In genomic region chr15:99059010-99059981, GRCh38 we compare ENCODE assay signal across 8 cellular contexts. TPM values are rescaled to one million over a fixed set of nuclear protein-coding genes. Genes with fewer than 3 reads are reported as not detected.
A peak's percentile ranks its signal among the peaks of the same experiment; 100 is the strongest.
DNase-seq lines count a peak whose midpoint lies in the region; ATAC-seq, FAIRE-seq and TF ChIP-seq lines count a peak whose summit lies in the region.

No MANE protein-coding gene starts in this region.

- no peaks in the 10 kb centered on the region for H3K9me3 ChIP-seq in small intestine (ENCODE audit: control insufficient read depth, low read depth)

- FAIRE-seq in small intestine (lab: Jason Lieb, UNC) = no peak

- ATAC-seq in WTC11 (peak; percentile 89), HG02840 (IDR thresholded peaks at IDR 0.05; ENCODE audit: low FRiP score, unreplicated experiment) (no peak)

- CTCF ChIA-PET in WTC11 (lab: Charles Lee) = interaction anchor here (0.6 to 2.1 kb wide), 26 partner anchors 10 to 621 kb away, joined by 3 to 16 read pairs (median 4); partner anchors contain the start of genes LRRC28 and SYNM

- peak overlapping the region in 1 of 2 donors; percentile 14 for H3K4me3 ChIP-seq in small intestine (ENCODE audit: low read depth in 1 of 2, low read length in 2 of 2)

- TF ChIP-seq CTCF in WTC11 (IDR thresholded peaks at IDR 0.05) = peak; percentile 61

- DNase-seq in GDM1 (lab: John Stamatoyannopoulos, UW) (peak; percentile 46), GOT3 (lab: John Stamatoyannopoulos, UW) (peak; percentile 51), M059J (ENCODE audit: low read depth) (peak; percentile 85), WTC11 (ENCODE audit: low spot score) (peak; percentile 76), cerebellum (ENCODE audit: low spot score) (peak; percentile 73), islet precursor cell (peak; percentile 98), small intestine (peak; percentile 27)

- peaks cover 3% of the 10 kb centered on the region; the same call in 1 of the 2 replicates for H3K4me1 Mint-ChIP-seq in WTC11

- H3K4me1 ChIP-seq in small intestine (ENCODE audit: control insufficient read depth in 2 of 2, insufficient read depth in 1 of 2, low read depth in 1 of 2, low read length in 1 of 2) = no peaks in the 10 kb centered on the region

- no peaks in the 10 kb centered on the region for H3K36me3 Mint-ChIP-seq in WTC11

- H3K36me3 ChIP-seq in small intestine (ENCODE audit: control insufficient read depth in 2 of 2, insufficient read depth in 2 of 2, low read length in 2 of 2) = no peaks in the 10 kb centered on the region

- peaks cover 31% of the 10 kb centered on the region for H3K27me3 Mint-ChIP-seq in WTC11 (ENCODE audit: low read depth)

- whole genome bisulfite sequencing in small intestine, 3 donors = 5 to 10% (median 6%) methylated on average over 53 to 86 of the region's 86 CpGs

- POLR2A ChIA-PET in WTC11 (lab: Charles Lee) = interaction anchor here (0.6 to 1.4 kb wide), 5 partner anchors 27 to 95 kb away, joined by 3 to 9 read pairs (median 3); no protein-coding TSS in a partner anchor

- H3K27ac Mint-ChIP-seq in WTC11 = no peak overlapping the region

- H3K4me3 Mint-ChIP-seq in WTC11 = peak overlapping the region; percentile 83

- H3K27ac ChIP-seq in small intestine (ENCODE audit: low read depth in 1 of 2, low read length in 1 of 2) = peak overlapping the region in 1 of 2 donors; percentile 43

- H3K27me3 ChIP-seq in small intestine (ENCODE audit: control insufficient read depth in 2 of 2, insufficient read depth in 2 of 2, low read length in 2 of 2) = peaks cover 4 to 6% of the 10 kb centered on the region in 2 donors

- no peaks in the 10 kb centered on the region for H3K9me3 Mint-ChIP-seq in WTC11

TF ChIP-seq in WTC11, 78 proteins besides CTCF, POLR2A, EP300 and RAD21 (continues in another document):
- TF ChIP-seq CREM (CRISPR knock-in tag; IDR thresholded peaks at IDR 0.05) = 0 out of 2 replicates have a peak, but pooled peaks have one; percentile 16
- TF ChIP-seq TEAD4 (CRISPR knock-in tag; IDR thresholded peaks at IDR 0.05) = no peak
- no peak for TF ChIP-seq RELA (CRISPR knock-in tag; IDR thresholded peaks at IDR 0.05; ENCODE audit: borderline replicate concordance)
- no peak for TF ChIP-seq E2F4 (CRISPR knock-in tag; IDR thresholded peaks at IDR 0.05; ENCODE audit: borderline replicate concordance, low read depth)
- TF ChIP-seq, protein P1, sequence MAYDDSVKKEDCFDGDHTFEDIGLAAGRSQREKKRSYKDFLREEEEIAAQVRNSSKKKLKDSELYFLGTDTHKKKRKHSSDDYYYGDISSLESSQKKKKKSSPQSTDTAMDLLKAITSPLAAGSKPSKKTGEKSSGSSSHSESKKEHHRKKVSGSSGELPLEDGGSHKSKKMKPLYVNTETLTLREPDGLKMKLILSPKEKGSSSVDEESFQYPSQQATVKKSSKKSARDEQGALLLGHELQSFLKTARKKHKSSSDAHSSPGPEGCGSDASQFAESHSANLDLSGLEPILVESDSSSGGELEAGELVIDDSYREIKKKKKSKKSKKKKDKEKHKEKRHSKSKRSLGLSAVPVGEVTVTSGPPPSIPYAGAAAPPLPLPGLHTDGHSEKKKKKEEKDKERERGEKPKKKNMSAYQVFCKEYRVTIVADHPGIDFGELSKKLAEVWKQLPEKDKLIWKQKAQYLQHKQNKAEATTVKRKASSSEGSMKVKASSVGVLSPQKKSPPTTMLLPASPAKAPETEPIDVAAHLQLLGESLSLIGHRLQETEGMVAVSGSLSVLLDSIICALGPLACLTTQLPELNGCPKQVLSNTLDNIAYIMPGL (CRISPR knock-in tag; IDR thresholded peaks at IDR 0.05) = peak; percentile 52; the same call in 1 of the 2 replicates
- TF ChIP-seq, protein P2, sequence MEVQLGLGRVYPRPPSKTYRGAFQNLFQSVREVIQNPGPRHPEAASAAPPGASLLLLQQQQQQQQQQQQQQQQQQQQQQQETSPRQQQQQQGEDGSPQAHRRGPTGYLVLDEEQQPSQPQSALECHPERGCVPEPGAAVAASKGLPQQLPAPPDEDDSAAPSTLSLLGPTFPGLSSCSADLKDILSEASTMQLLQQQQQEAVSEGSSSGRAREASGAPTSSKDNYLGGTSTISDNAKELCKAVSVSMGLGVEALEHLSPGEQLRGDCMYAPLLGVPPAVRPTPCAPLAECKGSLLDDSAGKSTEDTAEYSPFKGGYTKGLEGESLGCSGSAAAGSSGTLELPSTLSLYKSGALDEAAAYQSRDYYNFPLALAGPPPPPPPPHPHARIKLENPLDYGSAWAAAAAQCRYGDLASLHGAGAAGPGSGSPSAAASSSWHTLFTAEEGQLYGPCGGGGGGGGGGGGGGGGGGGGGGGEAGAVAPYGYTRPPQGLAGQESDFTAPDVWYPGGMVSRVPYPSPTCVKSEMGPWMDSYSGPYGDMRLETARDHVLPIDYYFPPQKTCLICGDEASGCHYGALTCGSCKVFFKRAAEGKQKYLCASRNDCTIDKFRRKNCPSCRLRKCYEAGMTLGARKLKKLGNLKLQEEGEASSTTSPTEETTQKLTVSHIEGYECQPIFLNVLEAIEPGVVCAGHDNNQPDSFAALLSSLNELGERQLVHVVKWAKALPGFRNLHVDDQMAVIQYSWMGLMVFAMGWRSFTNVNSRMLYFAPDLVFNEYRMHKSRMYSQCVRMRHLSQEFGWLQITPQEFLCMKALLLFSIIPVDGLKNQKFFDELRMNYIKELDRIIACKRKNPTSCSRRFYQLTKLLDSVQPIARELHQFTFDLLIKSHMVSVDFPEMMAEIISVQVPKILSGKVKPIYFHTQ (CRISPR knock-in tag; IDR thresholded peaks at IDR 0.05) = no peak
- TF ChIP-seq, protein P3, sequence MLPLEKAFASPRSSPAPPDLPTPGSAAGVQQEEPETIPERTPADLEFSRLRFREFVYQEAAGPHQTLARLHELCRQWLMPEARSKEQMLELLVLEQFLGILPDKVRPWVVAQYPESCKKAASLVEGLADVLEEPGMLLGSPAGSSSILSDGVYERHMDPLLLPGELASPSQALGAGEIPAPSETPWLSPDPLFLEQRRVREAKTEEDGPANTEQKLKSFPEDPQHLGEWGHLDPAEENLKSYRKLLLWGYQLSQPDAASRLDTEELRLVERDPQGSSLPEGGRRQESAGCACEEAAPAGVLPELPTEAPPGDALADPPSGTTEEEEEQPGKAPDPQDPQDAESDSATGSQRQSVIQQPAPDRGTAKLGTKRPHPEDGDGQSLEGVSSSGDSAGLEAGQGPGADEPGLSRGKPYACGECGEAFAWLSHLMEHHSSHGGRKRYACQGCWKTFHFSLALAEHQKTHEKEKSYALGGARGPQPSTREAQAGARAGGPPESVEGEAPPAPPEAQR (CRISPR knock-in tag; IDR thresholded peaks at IDR 0.05) = no peak
- TF ChIP-seq, protein P4, sequence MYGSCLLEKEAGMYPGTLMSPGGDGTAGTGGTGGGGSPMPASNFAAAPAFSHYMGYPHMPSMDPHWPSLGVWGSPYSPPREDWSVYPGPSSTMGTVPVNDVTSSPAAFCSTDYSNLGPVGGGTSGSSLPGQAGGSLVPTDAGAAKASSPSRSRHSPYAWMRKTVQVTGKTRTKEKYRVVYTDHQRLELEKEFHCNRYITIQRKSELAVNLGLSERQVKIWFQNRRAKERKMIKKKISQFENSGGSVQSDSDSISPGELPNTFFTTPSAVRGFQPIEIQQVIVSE (CRISPR knock-in tag; IDR thresholded peaks at IDR 0.05; ENCODE audit: borderline replicate concordance) = no peak
- no peak for TF ChIP-seq SMAD3 (CRISPR knock-in tag; IDR thresholded peaks at IDR 0.05; ENCODE audit: borderline replicate concordance)
- peak; percentile 53; the same call in 1 of the 2 replicates for TF ChIP-seq TP53 (CRISPR knock-in tag; IDR thresholded peaks at IDR 0.05)
- peak; percentile 76 for TF ChIP-seq FOXK1 (CRISPR knock-in tag; IDR thresholded peaks at IDR 0.05)
- no peak for TF ChIP-seq ZBTB43 (CRISPR knock-in tag; IDR thresholded peaks at IDR 0.05)
- TF ChIP-seq JAZF1 (CRISPR knock-in tag; IDR thresholded peaks at IDR 0.05) = no peak
- peak; percentile 79; the same call in 1 of the 2 replicates for TF ChIP-seq TEAD1 (CRISPR knock-in tag; IDR thresholded peaks at IDR 0.05)
- TF ChIP-seq SP1 (CRISPR knock-in tag; conservative IDR thresholded peaks at IDR 0.05) = peak; percentile 38; the same call in 1 of the 2 replicates
- TF ChIP-seq, protein P5, sequence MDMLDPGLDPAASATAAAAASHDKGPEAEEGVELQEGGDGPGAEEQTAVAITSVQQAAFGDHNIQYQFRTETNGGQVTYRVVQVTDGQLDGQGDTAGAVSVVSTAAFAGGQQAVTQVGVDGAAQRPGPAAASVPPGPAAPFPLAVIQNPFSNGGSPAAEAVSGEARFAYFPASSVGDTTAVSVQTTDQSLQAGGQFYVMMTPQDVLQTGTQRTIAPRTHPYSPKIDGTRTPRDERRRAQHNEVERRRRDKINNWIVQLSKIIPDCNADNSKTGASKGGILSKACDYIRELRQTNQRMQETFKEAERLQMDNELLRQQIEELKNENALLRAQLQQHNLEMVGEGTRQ (CRISPR knock-in tag; IDR thresholded peaks at IDR 0.05) = no peak

RNA-seq across cellular contexts. Expression of gene SYNM, which starts 45.6 kb away (rescaled TPM):
- total RNA-seq in M059J (2014; rRNA removed; shearing (Covaris generic)) = 1.9 and 4.1 TPM in 2 replicates
- total RNA-seq in WTC11 (2021) (2.1 to 2.2 TPM (median 2.2 TPM) in 3 replicates), cerebellum (11.9 TPM)
- polyA plus RNA-seq in small intestine = 10 to 100 TPM in 1 of 3 donors, 1 to 10 TPM in 2; 2.9 to 18.1 (median 3.5) TPM

RNA-seq across cellular contexts. Expression of gene PGPEP1L, which starts 51.7 kb away (rescaled TPM):
- total RNA-seq in M059J (2014; rRNA removed; shearing (Covaris generic)) = not detected in 2 replicates
- total RNA-seq in WTC11 (2021) = not detected in 3 replicates
- 0.27 TPM for total RNA-seq in cerebellum
- polyA plus RNA-seq in small intestine = under 1 TPM in 1 of 3 donors, not detected in 2; 0.12 TPM

Comparison
In these comparisons a context has a peak if more than half of its experiments do, and no peak if none do; other contexts are left out.
1. DNase-seq: peak in every context shown above with its lines; median percentile 98 in islet precursor cell; 85 in M059J; 76 in WTC11; 73 in cerebellum; 51 in GOT3; 46 in GDM1; 27 in small intestine.